8 cellular contexts compared by ENCODE assay signal in the genomic region with DNA sequence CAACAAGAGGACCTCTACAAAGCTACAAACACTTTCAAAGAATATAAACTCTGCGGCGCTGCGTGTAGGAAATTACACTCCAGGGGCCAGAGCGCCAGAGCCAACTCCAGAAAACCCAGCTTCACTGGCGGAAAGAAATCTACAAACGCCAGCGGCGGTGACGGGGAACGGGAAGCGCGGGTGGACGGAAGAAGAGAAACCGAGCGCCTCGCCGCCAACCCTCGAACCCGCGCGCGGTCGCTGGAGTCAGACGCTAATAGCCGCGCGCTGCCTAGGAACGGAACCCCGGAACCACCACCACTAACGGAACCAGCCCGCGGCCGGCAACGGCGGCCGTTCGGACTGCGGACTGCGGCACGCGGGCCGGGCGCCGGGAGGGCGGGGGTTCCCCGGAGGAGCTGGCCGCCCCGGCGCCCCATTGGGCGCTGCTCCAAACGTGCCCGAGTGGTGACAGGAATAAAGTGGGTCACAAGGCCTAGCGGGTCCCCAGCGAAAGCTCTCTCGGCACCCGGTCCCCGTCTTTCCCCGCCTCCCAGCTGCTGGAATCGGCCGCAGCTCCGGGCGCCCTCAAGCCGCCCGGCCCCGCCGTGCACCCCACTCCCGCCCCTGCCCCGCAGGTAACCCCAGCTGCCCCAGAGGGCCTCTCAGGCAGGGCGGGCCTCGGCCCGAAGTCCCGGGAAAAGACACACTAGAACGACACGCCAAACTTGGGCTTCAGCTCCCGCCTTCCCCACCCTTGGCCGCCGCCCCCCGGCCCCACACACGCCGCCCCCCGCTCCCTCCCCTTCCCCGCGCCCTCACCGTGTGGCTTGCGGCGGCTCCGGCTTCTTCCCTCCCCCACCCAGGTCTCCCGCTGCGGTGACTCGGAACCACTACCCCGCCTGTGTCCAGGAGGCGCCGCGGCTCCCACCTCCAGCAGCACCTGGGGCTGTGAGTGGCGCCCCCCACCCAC. TPM values are rescaled to one million over a fixed set of nuclear protein-coding genes. Genes with fewer than 3 reads are reported as not detected.
A peak's percentile ranks its signal among the peaks of the same experiment; 100 is the strongest.
DNase-seq lines count a peak whose midpoint lies in the region; ATAC-seq and TF ChIP-seq lines count a peak whose summit lies in the region.

No MANE protein-coding gene starts in this region.

- H3K36me3 ChIP-seq in colonic mucosa = no peaks in the 10 kb centered on the region

- no peak for TF ChIP-seq CTCF in AG09309 (IDR thresholded peaks at IDR 0.05; ENCODE audit: control insufficient read depth, insufficient read depth, low read depth, low read length, missing control alignments)
- no peak for TF ChIP-seq CTCF in colonic mucosa (IDR thresholded peaks at IDR 0.05)

- no peak for DNase-seq in AG09309 (ENCODE audit: low read depth)
- peak; percentile 50 for DNase-seq in NCI-H446 treated with DMSO at 0.1 percent for 48 hours (lab: John Stamatoyannopoulos, UW)
- DNase-seq in activated CD4-positive, alpha-beta T cell treated with anti-CD3 and anti-CD28 coated beads for 4 hours = peak; percentile 51 to 54
- DNase-seq in colonic mucosa = peak; percentile 81
- peak; percentile 90 for DNase-seq in left kidney (ENCODE audit: low read depth, low spot score)
- DNase-seq in stimulated activated CD4-positive, alpha-beta T cell treated with anti-CD3 and anti-CD28 coated beads, Interleukin-2, amount 100 ng/mL, for 24 hours = peak; percentile 65 to 71

- H3K9ac ChIP-seq in colonic mucosa (ENCODE audit: low read depth in 2 of 2, low read length in 2 of 2) = peak overlapping the region; percentile 70 to 91

- H3K4me3 ChIP-seq in AG09309 (ENCODE audit: control insufficient read depth, low read depth, low read length) = peak overlapping the region; percentile 79
- peak overlapping the region; percentile 94 for H3K4me3 ChIP-seq in colonic mucosa

- no peaks in the 10 kb centered on the region for H3K27me3 ChIP-seq in colonic mucosa

- H3K4me1 ChIP-seq in colonic mucosa = no peaks in the 10 kb centered on the region

- no peaks in the 10 kb centered on the region for H3K9me3 ChIP-seq in colonic mucosa

- peak overlapping the region; percentile 99 for H3K27ac ChIP-seq in colonic mucosa

- intact Hi-C loops in colonic mucosa (cut with DNase I) = loop anchor here (10.0 kb wide), 1 partner anchor 111 kb away; no protein-coding TSS in a partner anchor

- ATAC-seq in GM19025 (IDR thresholded peaks at IDR 0.05; ENCODE audit: low read depth, unreplicated experiment) = peak; percentile 42
- ATAC-seq in HG03280 (IDR thresholded peaks at IDR 0.05; ENCODE audit: unreplicated experiment) = peak; percentile 50

RNA-seq across cellular contexts. Expression of a gene that starts 0.8 kb away (rescaled TPM):
- total RNA-seq in colonic mucosa = 10 to 100 TPM; 18.4 to 20.8 TPM

RNA-seq across cellular contexts. Expression of a gene that starts 46.1 kb away (rescaled TPM):
- not detected for total RNA-seq in colonic mucosa
